In the genomic region with DNA sequence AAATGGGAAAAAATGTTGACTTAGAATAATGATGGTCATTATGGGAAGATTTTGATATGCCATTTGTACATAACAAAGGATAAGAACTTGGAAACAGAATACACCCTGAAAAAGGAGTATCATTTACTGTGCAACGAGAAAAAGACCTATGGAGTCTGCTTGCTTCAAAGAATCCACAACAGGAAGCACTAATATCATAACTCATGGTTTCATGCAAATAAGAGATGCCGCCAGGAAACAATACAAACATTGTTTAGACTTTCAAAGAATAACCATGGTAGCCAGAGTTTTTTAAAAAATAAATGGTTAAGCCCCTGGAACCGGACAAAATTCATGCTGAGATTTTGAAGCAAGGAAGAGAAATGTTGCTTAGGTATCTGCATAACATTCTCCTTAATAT, we compare ENCODE assay signal across 16 cellular contexts.
DNase-seq lines count a peak whose midpoint lies in the region; ATAC-seq and TF ChIP-seq lines count a peak whose summit lies in the region.
"Had no signal": no experiment of that assay in that cellular context is flagged by ENCODE, and none has a peak within 500 bp of the region (broad histone marks: within the 10 kb centered on the region; RNA-seq: fewer than 3 reads in every experiment).

No MANE protein-coding gene starts in this region.

- intact Hi-C loops in lower leg skin (cut with DNase I; ENCODE audit: low total_unique reads) = no loop called here

- H3K27me3 Mint-ChIP-seq in activated naive CD8-positive, alpha-beta T cell treated with anti-CD3 and anti-CD28 coated beads for 36 hours = no peaks in the 10 kb centered on the region
- no peaks in the 10 kb centered on the region for H3K27me3 Mint-ChIP-seq in osteocyte (ENCODE audit: unreplicated experiment)

- ATAC-seq in GM18858 (IDR thresholded peaks at IDR 0.05; ENCODE audit: unreplicated experiment) (peak; percentile 87), GM21526 (IDR thresholded peaks at IDR 0.05; ENCODE audit: low FRiP score, unreplicated experiment) (peak; percentile 72), HG03060 (IDR thresholded peaks at IDR 0.05; ENCODE audit: low read depth, unreplicated experiment) (peak; percentile 97)
- ATAC-seq: left lung had no signal

- no peaks in the 10 kb centered on the region for H3K36me3 Mint-ChIP-seq in activated naive CD8-positive, alpha-beta T cell treated with anti-CD3 and anti-CD28 coated beads for 36 hours
- no peaks in the 10 kb centered on the region for H3K36me3 Mint-ChIP-seq in osteocyte (ENCODE audit: unreplicated experiment)
- H3K36me3 Mint-ChIP-seq: naive B cell had no signal

- WGBS in lower leg skin, 2 donors = 64 to 67% methylated on average over 3 of the region's 3 CpGs

- no peak for TF ChIP-seq CTCF in lower leg skin (IDR thresholded peaks at IDR 0.05)
- no peak for TF ChIP-seq CTCF in osteocyte (IDR thresholded peaks at IDR 0.05)

- H3K4me3 ChIP-seq in lower leg skin (ENCODE audit: low read depth, poor library complexity, severe bottlenecking) = no peak overlapping the region
- H3K4me3 ChIP-seq: left lung had no signal

- H3K27ac Mint-ChIP-seq in activated naive CD8-positive, alpha-beta T cell treated with anti-CD3 and anti-CD28 coated beads for 36 hours = no peak overlapping the region
- no peak overlapping the region for H3K27ac Mint-ChIP-seq in osteocyte (ENCODE audit: unreplicated experiment)
- H3K27ac Mint-ChIP-seq: naive B cell; T-helper 2 cell treated with Interferon-gamma antibody and Interleukin-4, amounts not matched to agents 5 μg/mL and 100 μg/mL, for 36 hours had no signal

- H3K4me3 Mint-ChIP-seq in activated naive CD8-positive, alpha-beta T cell treated with anti-CD3 and anti-CD28 coated beads for 36 hours = no peak overlapping the region
- H3K4me3 Mint-ChIP-seq in osteocyte (ENCODE audit: unreplicated experiment) = no peak overlapping the region
- H3K4me3 Mint-ChIP-seq: naive B cell; T-helper 2 cell treated with Interferon-gamma antibody and Interleukin-4, amounts not matched to agents 5 μg/mL and 100 μg/mL, for 36 hours had no signal

- peak; percentile 91 for DNase-seq in NCI-H526 treated with DMSO at 0.1 percent for 48 hours (lab: John Stamatoyannopoulos, UW)
- no peak for DNase-seq in SW 1271 (lab: John Stamatoyannopoulos, UW)
- DNase-seq in activated naive CD8-positive, alpha-beta T cell treated with anti-CD3 and anti-CD28 coated beads for 36 hours = no peak
- DNase-seq in lower leg skin (ENCODE audit: low spot score in 2 of 2) = no peak
- DNase-seq in osteocyte (ENCODE audit: extremely low spot score, unreplicated experiment) = no peak
- DNase-seq: activated CD4-positive, alpha-beta T cell treated with anti-CD3 and anti-CD28 coated beads, Interleukin-2, amount 50 U/mL, for 48 hours; anterior cingulate cortex; DMS153; left lung; naive B cell; NCI-H1930; NCI-H774 had no signal

- no peak for TF ChIP-seq POLR2A in lower leg skin (IDR thresholded peaks at IDR 0.05)

- H3K9me3 Mint-ChIP-seq in activated naive CD8-positive, alpha-beta T cell treated with anti-CD3 and anti-CD28 coated beads for 36 hours = no peaks in the 10 kb centered on the region
- no peaks in the 10 kb centered on the region for H3K9me3 Mint-ChIP-seq in osteocyte (ENCODE audit: unreplicated experiment)
- H3K9me3 Mint-ChIP-seq: naive B cell; T-helper 2 cell treated with Interferon-gamma antibody and Interleukin-4, amounts not matched to agents 5 μg/mL and 100 μg/mL, for 36 hours had no signal

- H3K4me1 Mint-ChIP-seq in activated naive CD8-positive, alpha-beta T cell treated with anti-CD3 and anti-CD28 coated beads for 36 hours = no peaks in the 10 kb centered on the region
- H3K4me1 Mint-ChIP-seq in osteocyte (ENCODE audit: unreplicated experiment) = no peaks in the 10 kb centered on the region
- H3K4me1 Mint-ChIP-seq: naive B cell had no signal
